In genomic region chr13:29707876-29708543, GRCh38 we compare ENCODE assay signal across 8 cellular contexts.
DNase-seq lines count a peak whose midpoint lies in the region; ATAC-seq and TF ChIP-seq lines count a peak whose summit lies in the region.

No MANE protein-coding gene starts in this region.

- POLR2A ChIA-PET in RWPE1 (lab: Yijun Ruan, JAX; ENCODE audit: low non-redundant PET), result no interaction called here

- H3K27ac ChIP-seq in RWPE1, result no peak overlapping the region

- ATAC-seq in HG02885 (IDR thresholded peaks at IDR 0.05; ENCODE audit: poor library complexity, unreplicated experiment) (peak; percentile 69), left ventricle myocardium superior (peak; percentile 75), HG02763 (IDR thresholded peaks at IDR 0.05; ENCODE audit: unreplicated experiment) (no peak)

- intact Hi-C loops in left ventricle myocardium superior (cut with micrococcal nuclease), result loop anchor here (5.0 kb wide), 1 partner anchor 201 kb away; no protein-coding TSS in a partner anchor

- peak; percentile 8 for DNase-seq in GF-D8 (lab: John Stamatoyannopoulos, UW)
- peak; percentile 58 for DNase-seq in RWPE1 (ENCODE audit: low spot score)
- peak; percentile 16 for DNase-seq in activated gamma-delta T cell treated with anti-CD3 and anti-CD28 coated beads, Interleukin-2, amount 50 U/mL, for 16 hours (ENCODE audit: low read depth)
- DNase-seq in left ventricle myocardium superior, result peak; percentile 49
- DNase-seq in stimulated activated CD4-positive, alpha-beta T cell treated with anti-CD3 and anti-CD28 coated beads, Interleukin-2, amount 100 ng/mL, for 4 hours (ENCODE audit: low read depth), result peak; percentile 24
- DNase-seq in NCI-H1105 (lab: John Stamatoyannopoulos, UW), result no peak

- TF ChIP-seq CTCF in RWPE1 (conservative IDR thresholded peaks at IDR 0.05; ENCODE audit: low read depth), result peak; percentile 35; the same call in 1 of the 2 replicates

- CTCF ChIA-PET in RWPE1 (lab: Yijun Ruan, JAX), result interaction anchor here (0.6 to 1.1 kb wide), 7 partner anchors 24 to 212 kb away, joined by 3 to 10 read pairs (median 4); no protein-coding TSS in a partner anchor
